In the genomic region with DNA sequence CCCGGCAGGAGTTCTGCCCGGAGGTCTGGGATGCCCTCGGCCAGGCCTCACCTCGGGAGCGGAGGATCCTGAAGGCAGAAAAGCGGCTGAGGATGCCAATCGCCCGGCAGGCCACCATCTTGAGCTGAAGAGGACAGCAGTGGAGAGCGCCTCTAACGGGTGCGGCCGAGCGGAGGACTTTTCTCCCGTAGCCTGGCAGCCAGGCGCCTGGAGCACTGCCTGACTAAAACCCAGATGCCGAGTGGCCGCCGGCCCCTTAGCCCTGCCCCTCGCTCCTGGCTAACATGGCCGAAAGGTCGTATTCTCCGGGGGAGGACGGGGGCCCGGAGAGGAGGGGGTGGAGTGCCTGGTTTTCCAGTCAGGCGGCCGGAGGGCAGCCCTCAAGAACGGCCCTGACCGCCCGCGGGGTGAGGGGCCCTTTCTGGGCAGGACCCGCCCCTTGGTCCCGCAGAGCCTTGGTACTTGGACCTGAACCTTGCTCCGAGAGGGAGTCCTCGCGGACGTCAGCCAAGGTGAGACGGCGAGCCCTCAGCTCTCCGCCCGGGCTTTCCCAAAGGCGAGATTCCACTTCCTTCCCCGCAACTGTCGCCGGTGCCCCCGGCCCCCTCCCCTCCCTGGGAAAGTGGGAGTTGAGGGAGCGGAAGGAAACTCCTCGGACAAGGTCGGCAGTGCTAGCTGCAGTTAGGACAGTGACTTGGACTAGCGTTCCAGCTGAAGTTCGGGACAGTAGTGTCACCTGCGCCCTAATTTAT, we compare ENCODE assay signal across 8 cellular contexts. TPM values are rescaled to one million over a fixed set of nuclear protein-coding genes. Genes with fewer than 3 reads are reported as not detected.
DNase-seq lines count a peak whose midpoint lies in the region; ATAC-seq and TF ChIP-seq lines count a peak whose summit lies in the region.

A gene (minus strand): TSS at position 154 of the 752 bp plus-strand sequence. CDS start 36 bp downstream, at position 118.
A gene (plus strand): TSS at position 461 of the 752 bp plus-strand sequence. CDS start 9,316 bp downstream, outside the sequence.

- intact Hi-C loops in uterus (cut with DNase I; ENCODE audit: low total_unique reads), result no loop called here

- H3K27me3 ChIP-seq in right atrium auricular region (no peaks in the 10 kb centered on the region), uterus (no peaks in the 10 kb centered on the region)

- H3K4me1 Mint-ChIP-seq in T-helper 17 cell, result peaks cover 46% of the 10 kb centered on the region

- peak; percentile 89 for DNase-seq in GM13976 (ENCODE audit: low spot score)
- peak; percentile 90 for DNase-seq in NCI-H146 treated with DMSO at 0.1 percent for 48 hours (lab: John Stamatoyannopoulos, UW; ENCODE audit: unreplicated experiment)
- peak; percentile 72 to 78 (median 72) for DNase-seq in T-helper 17 cell
- peak; percentile 64 to 99 (median 92) for DNase-seq in amygdala (lab: John Stamatoyannopoulos, UW)
- peak; percentile 92 for DNase-seq in right atrium auricular region (ENCODE audit: low spot score)
- peak; percentile 63 for DNase-seq in pulmonary artery endothelial cell (ENCODE audit: low read depth, low spot score)
- peak; percentile 89 for DNase-seq in uterus

- H3K27me3 Mint-ChIP-seq in T-helper 17 cell, result no peaks in the 10 kb centered on the region

- H3K27ac Mint-ChIP-seq in T-helper 17 cell, result peak within 1 kb of the TSS; percentile 99

- H3K4me3 ChIP-seq in right atrium auricular region, result peak within 1 kb of the TSS; percentile 77 to 81
- H3K4me3 ChIP-seq in uterus, result peak within 1 kb of the TSS; percentile 71 to 78

- peak within 1 kb of the TSS; percentile 100 for H3K4me3 Mint-ChIP-seq in T-helper 17 cell

- in situ Hi-C loops in GM13976 (cut with MboI; ENCODE audit: low sequenced_read_pairs, unreplicated experiment), result no loop called here

- H3K4me1 ChIP-seq in right atrium auricular region (peaks cover 0 to 49% of the 10 kb centered on the region in 2 donors), uterus (no peaks in the 10 kb centered on the region)

- peak; percentile 18 for TF ChIP-seq CTCF in GM13976 (IDR thresholded peaks at IDR 0.05; ENCODE audit: borderline replicate concordance, control extremely low read depth, extremely low read depth, insufficient read depth, missing control alignments)
- peak in 1 of 2 donors; percentile 48 for TF ChIP-seq CTCF in right atrium auricular region (IDR thresholded peaks at IDR 0.05)
- TF ChIP-seq CTCF in uterus (IDR thresholded peaks at IDR 0.05), result peak; percentile 22 to 49 (median 30)

- H3K27ac ChIP-seq in right atrium auricular region (peak within 1 kb of the TSS; percentile 93 to 96), uterus (peak within 1 kb of the TSS; percentile 90 to 97)

- no peaks in the 10 kb centered on the region for H3K36me3 Mint-ChIP-seq in T-helper 17 cell (ENCODE audit: low read depth)

- H3K36me3 ChIP-seq in right atrium auricular region (no peaks in the 10 kb centered on the region), uterus (no peaks in the 10 kb centered on the region)

- H3K9me3 ChIP-seq in T-helper 17 cell (ENCODE audit: control insufficient read depth, low read length, poor library complexity, severe bottlenecking), result no peaks in the 10 kb centered on the region
- H3K9me3 ChIP-seq in right atrium auricular region, result no peaks in the 10 kb centered on the region
- no peaks in the 10 kb centered on the region for H3K9me3 ChIP-seq in uterus

- TF ChIP-seq POLR2A in uterus (IDR thresholded peaks at IDR 0.05), result peak; percentile 11 to 61

- ATAC-seq in HG02852 (IDR thresholded peaks at IDR 0.05; ENCODE audit: unreplicated experiment) (peak; percentile 72), T-helper 17 cell (peak; percentile 88)

RNA-seq across cellular contexts. Expression of the first gene that starts in this region (rescaled TPM):
- total RNA-seq in T-helper 17 cell, result 10 to 100 TPM; 77.7 to 78.5 TPM
- 100 to 1,000 TPM; 333 to 364 TPM for total RNA-seq in right atrium auricular region
- total RNA-seq in pulmonary artery endothelial cell, result 172 and 200 TPM in 2 replicates
- total RNA-seq in uterus, result 100 to 1,000 TPM in 2 of 4 donors, 10 to 100 TPM in 2; 93.8 to 151 (median 110) TPM

RNA-seq across cellular contexts. Expression of the second gene that starts in this region (rescaled TPM):
- 10 to 100 TPM; 45.9 to 46.3 TPM for total RNA-seq in T-helper 17 cell
- total RNA-seq in right atrium auricular region, result 100 to 1,000 TPM; 756 to 770 TPM
- total RNA-seq in pulmonary artery endothelial cell, result 93.7 and 93.9 TPM in 2 replicates
- 100 to 1,000 TPM in 2 of 4 donors, 10 to 100 TPM in 2; 45.3 to 126 (median 82.5) TPM for total RNA-seq in uterus

Comparison
In these comparisons a context has a peak if more than half of its experiments do, and no peak if none do; other contexts are left out.
1. Peak in every context shown above with its lines: DNase-seq, ATAC-seq, H3K4me3 ChIP-seq and H3K27ac ChIP-seq.